ENCODE assay signal across 19 cellular contexts in the genomic region with DNA sequence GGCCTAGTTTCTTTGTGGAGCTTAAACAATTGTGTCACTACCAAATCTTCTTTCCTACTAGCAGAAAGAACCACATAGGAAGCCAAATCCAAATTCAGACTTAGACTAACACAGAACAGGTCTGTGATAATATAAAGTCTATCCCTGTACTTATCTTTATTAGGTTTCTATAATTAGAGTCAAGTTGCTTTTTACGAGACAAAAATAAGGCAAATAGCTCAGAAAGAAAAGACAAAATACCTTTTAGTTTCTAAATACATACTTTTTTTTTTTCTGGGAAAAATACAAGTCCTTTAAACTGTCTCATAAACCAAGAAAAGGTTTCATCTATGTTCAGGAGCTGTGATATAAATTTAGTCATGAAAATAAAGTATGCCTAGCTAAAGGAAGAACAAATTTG.
DNase-seq lines count a peak whose midpoint lies in the region; ATAC-seq, FAIRE-seq and TF ChIP-seq lines count a peak whose summit lies in the region.
"Had no signal": no experiment of that assay in that cellular context is flagged by ENCODE, and none has a peak within 500 bp of the region (broad histone marks: within the 10 kb centered on the region; RNA-seq: fewer than 3 reads in every experiment).

No MANE protein-coding gene starts in this region.

- no peaks in the 10 kb centered on the region for H3K27me3 ChIP-seq in right atrium auricular region
- H3K27me3 ChIP-seq in astrocyte (ENCODE audit: insufficient read depth, low read length), result no peaks in the 10 kb centered on the region
- no peaks in the 10 kb centered on the region for H3K27me3 ChIP-seq in neural progenitor cell
- no peaks in the 10 kb centered on the region for H3K27me3 ChIP-seq in uterus

- H2AFZ ChIP-seq in astrocyte (ENCODE audit: low read depth, low read length) (no peak overlapping the region), neural progenitor cell (replicated peaks) (no peak overlapping the region)

- FAIRE-seq in astrocyte (lab: Jason Lieb, UNC), result no peak
- FAIRE-seq: GM19239, K562 had no signal

- H3K36me3 Mint-ChIP-seq in astrocyte (ENCODE audit: low read depth, unreplicated experiment) (peaks cover 13% of the 10 kb centered on the region), neural progenitor cell (peaks cover 15% of the 10 kb centered on the region)
- H3K36me3 Mint-ChIP-seq: CD14-positive monocyte had no signal

- TF ChIP-seq CTCF in right atrium auricular region (IDR thresholded peaks at IDR 0.05), result no peak
- TF ChIP-seq CTCF in astrocyte (IDR thresholded peaks at IDR 0.05; ENCODE audit: insufficient read depth, low read depth, low read length), result no peak
- no peak for TF ChIP-seq CTCF in neural progenitor cell (IDR thresholded peaks at IDR 0.05)
- no peak for TF ChIP-seq CTCF in uterus (IDR thresholded peaks at IDR 0.05)

- no peak for TF ChIP-seq POLR2A in uterus (IDR thresholded peaks at IDR 0.05)

- H3K4me1 ChIP-seq in right atrium auricular region (peaks cover 0 to 16% of the 10 kb centered on the region in 2 donors), astrocyte (ENCODE audit: insufficient read depth, low read length) (peaks cover 18% of the 10 kb centered on the region), neural progenitor cell (peaks cover 23% of the 10 kb centered on the region), uterus (no peaks in the 10 kb centered on the region)

- H3K79me2 ChIP-seq in astrocyte (ENCODE audit: insufficient read depth, low read length) (no peaks in the 10 kb centered on the region), neural progenitor cell (ENCODE audit: low read depth) (no peaks in the 10 kb centered on the region)

- no peak overlapping the region for H3K9ac ChIP-seq in astrocyte (ENCODE audit: low read length)
- H3K9ac ChIP-seq in neural progenitor cell, result no peak overlapping the region

- no peak overlapping the region for H3K4me3 Mint-ChIP-seq in astrocyte (ENCODE audit: unreplicated experiment)
- H3K4me3 Mint-ChIP-seq in neural progenitor cell, result no peak overlapping the region
- H3K4me3 Mint-ChIP-seq: CD14-positive monocyte had no signal

- H3K27me3 Mint-ChIP-seq in astrocyte (ENCODE audit: low read depth, unreplicated experiment) (no peaks in the 10 kb centered on the region), neural progenitor cell (ENCODE audit: insufficient read depth, low read depth) (no peaks in the 10 kb centered on the region)

- H4K20me1 ChIP-seq in astrocyte (ENCODE audit: insufficient read depth, low read length) (no peaks in the 10 kb centered on the region), neural progenitor cell (ENCODE audit: low read depth) (peaks cover 26% of the 10 kb centered on the region)

- H3K4me1 Mint-ChIP-seq in astrocyte (ENCODE audit: low read depth, unreplicated experiment) (peaks cover 38% of the 10 kb centered on the region), neural progenitor cell (peaks cover 12% of the 10 kb centered on the region)
- H3K4me1 Mint-ChIP-seq: CD14-positive monocyte had no signal

- peak overlapping the region; percentile 69 for H3K27ac Mint-ChIP-seq in astrocyte (ENCODE audit: unreplicated experiment)
- no peak overlapping the region for H3K27ac Mint-ChIP-seq in neural progenitor cell
- H3K27ac Mint-ChIP-seq: CD14-positive monocyte had no signal

- no peak for ATAC-seq in left cardiac atrium
- ATAC-seq in HG02610 (IDR thresholded peaks at IDR 0.05; ENCODE audit: unreplicated experiment), result no peak
- ATAC-seq: K562 had no signal

- H3K36me3 ChIP-seq in right atrium auricular region (no peaks in the 10 kb centered on the region), astrocyte (ENCODE audit: insufficient read depth, low read length) (peaks cover 25% of the 10 kb centered on the region), neural progenitor cell (peaks cover 18% of the 10 kb centered on the region), uterus (no peaks in the 10 kb centered on the region)

- H3F3A ChIP-seq in neural progenitor cell (ENCODE audit: low read depth), result peaks cover 53% of the 10 kb centered on the region

- H3K9me3 ChIP-seq in right atrium auricular region (no peaks in the 10 kb centered on the region), astrocyte (ENCODE audit: insufficient read depth, low read depth, low read length) (no peaks in the 10 kb centered on the region), neural progenitor cell (ENCODE audit: low read depth) (no peaks in the 10 kb centered on the region), uterus (no peaks in the 10 kb centered on the region)
- H3K9me3 ChIP-seq: Caco-2 had no signal

- DNase-seq in right atrium auricular region (ENCODE audit: low spot score) (no peak), left cardiac atrium (no peak), astrocyte (ENCODE audit: low read depth) (no peak), neural progenitor cell (ENCODE audit: low spot score) (no peak), uterus (no peak)
- DNase-seq in activated T-cell treated with anti-CD3 and anti-CD28 coated beads, Interleukin-2, amount 50 U/mL, for 48 hours, result no peak
- no peak for DNase-seq in stimulated activated naive CD4-positive, alpha-beta T cell (lab: John Stamatoyannopoulos, UW)
- DNase-seq: Caco-2, EL, NCI-H1436, NCI-H2029, NCI-H2171, NCI-H446, NCI-H69, OCI-M1 had no signal

- H3K4me3 ChIP-seq in right atrium auricular region (no peak overlapping the region), astrocyte (ENCODE audit: insufficient read depth, low read depth, low read length) (no peak overlapping the region), neural progenitor cell (no peak overlapping the region), uterus (no peak overlapping the region)
- H3K4me3 ChIP-seq: K562 had no signal

- H3K4me2 ChIP-seq in astrocyte (ENCODE audit: low read length) (no peak overlapping the region), neural progenitor cell (no peak overlapping the region)

- no peaks in the 10 kb centered on the region for H3K9me3 Mint-ChIP-seq in astrocyte (ENCODE audit: unreplicated experiment)
- no peaks in the 10 kb centered on the region for H3K9me3 Mint-ChIP-seq in neural progenitor cell

- intact Hi-C loops in left cardiac atrium (cut with DNase I) (no loop called here), uterus (cut with DNase I; ENCODE audit: low total_unique reads) (no loop called here)

- H3K27ac ChIP-seq in right atrium auricular region (peak overlapping the region; percentile 37 to 50), astrocyte (ENCODE audit: low read depth, low read length) (no peak overlapping the region), neural progenitor cell (peak overlapping the region; percentile 11), uterus (peak overlapping the region; percentile 40 to 62)
